ENCODE assay signal across 23 cellular contexts in genomic region chr22:22372063-22372462, GRCh38.
"Had no signal": no experiment of that assay in that cellular context is flagged by ENCODE, and none has a peak within 500 bp of the region (broad histone marks: within the 10 kb centered on the region; RNA-seq: fewer than 3 reads in every experiment).

No MANE protein-coding gene starts in this region.

- H3K27ac Mint-ChIP-seq: immature natural killer cell, nephron progenitor cell, type B pancreatic cell had no signal

- H3K4me1 Mint-ChIP-seq: immature natural killer cell had no signal

- H3K4me3 Mint-ChIP-seq: immature natural killer cell, nephron progenitor cell, type B pancreatic cell had no signal

- H3K9me3 Mint-ChIP-seq: immature natural killer cell, nephron progenitor cell, type B pancreatic cell had no signal

- H3K36me3 ChIP-seq: gastroesophageal sphincter, right lobe of liver, stomach, uterus had no signal

- H3K27me3 ChIP-seq: right lobe of liver, uterus had no signal

- ATAC-seq: esophagus mucosa, gastroesophageal sphincter, psoas muscle, right lobe of liver had no signal

- H3K4me1 ChIP-seq: psoas muscle, right lobe of liver, uterus had no signal

- H3K9me3 ChIP-seq: gastroesophageal sphincter, psoas muscle, right lobe of liver, stomach, uterus had no signal

- H3K27ac ChIP-seq: gastroesophageal sphincter, psoas muscle, right lobe of liver, stomach, uterus had no signal

- H3K36me3 Mint-ChIP-seq: immature natural killer cell, type B pancreatic cell had no signal

- DNase-seq: effector memory CD4-positive, alpha-beta T cell; glutamatergic neuron; immature natural killer cell; kidney; left cardiac atrium; left ventricle myocardium superior; mesenchymal stem cell; midbrain; nephron progenitor cell; psoas muscle; retina; right lobe of liver; stimulated activated CD4-positive, alpha-beta T cell treated with anti-CD3 and anti-CD28 coated beads, Interleukin-15, amount 100 ng/mL, for 24 hours; stimulated activated CD4-positive, alpha-beta T cell treated with anti-CD3 and anti-CD28 coated beads, Interleukin-1b, Interleukin-23, amount 100 ng/mL, for 48 hours; stimulated activated CD4-positive, alpha-beta T cell treated with anti-CD3 and anti-CD28 coated beads, Interleukin-4, amount 100 ng/mL, for 24 hours; stimulated activated naive CD4-positive, alpha-beta T cell; stomach; substantia nigra; uterus had no signal

- H3K4me3 ChIP-seq: gastroesophageal sphincter, lung, psoas muscle, right lobe of liver, stomach, uterus had no signal
